ENCODE assay signal across 11 cellular contexts in genomic region chr5:147484708-147485020, GRCh38. TPM values are rescaled to one million over a fixed set of nuclear protein-coding genes. Genes with fewer than 3 reads are reported as not detected.
DNase-seq lines count a peak whose midpoint lies in the region; TF ChIP-seq lines count a peak whose summit lies in the region.
"Had no signal": no experiment of that assay in that cellular context is flagged by ENCODE, and none has a peak within 500 bp of the region (broad histone marks: within the 10 kb centered on the region; RNA-seq: fewer than 3 reads in every experiment).

No MANE protein-coding gene starts in this region.

- H4K20me1 ChIP-seq in BLaER1 treated with 17β-estradiol and CSF1 and Interleukin-3, amounts not matched to agents 10 nM and 100 nM: no peaks in the 10 kb centered on the region

- TF ChIP-seq POLR2A in sigmoid colon (IDR thresholded peaks at IDR 0.05): no peak

- WGBS in sigmoid colon, 2 donors: 59 to 79% methylated on average over 3 of the region's 3 CpGs

- no peak overlapping the region for H3K4me3 Mint-ChIP-seq in activated CD4-positive, alpha-beta T cell treated with anti-CD3 and anti-CD28 coated beads, Interleukin-2, amount 10 ng/mL, durations not matched to agents 24 days and 14 days
- H3K4me3 Mint-ChIP-seq: activated naive CD8-positive, alpha-beta T cell treated with anti-CD3 and anti-CD28 coated beads, Interleukin-2, amount 10 ng/mL, durations not matched to agents 7 days and 5 days; CD4-positive, CD25-positive, alpha-beta regulatory T cell; naive thymus-derived CD4-positive, alpha-beta T cell had no signal

- H3K9me3 ChIP-seq in BLaER1 treated with 17β-estradiol and CSF1 and Interleukin-3, amounts not matched to agents 10 nM and 100 nM (replicated peaks in 1 of 11): 0 out of 22 replicates have a peak, but pooled peaks cover 0 to 5% (median 0%) of the 10 kb centered on the region in 11 experiments
- H3K9me3 ChIP-seq in SK-N-MC (ENCODE audit: low read depth, low read length) (no peaks in the 10 kb centered on the region), sigmoid colon (no peaks in the 10 kb centered on the region)

- TF ChIP-seq CTCF in foreskin fibroblast (IDR thresholded peaks at IDR 0.05; ENCODE audit: low read depth, low read length): no peak
- no peak for TF ChIP-seq CTCF in sigmoid colon (IDR thresholded peaks at IDR 0.05)

- peak overlapping the region in 1 of 11 experiments; percentile 44; a peak in 2 of 22 replicates for H3K27ac ChIP-seq in BLaER1 treated with 17β-estradiol and CSF1 and Interleukin-3, amounts not matched to agents 10 nM and 100 nM
- H3K27ac ChIP-seq in SK-N-MC (peak overlapping the region; percentile 27; the same call in 1 of the 2 replicates), sigmoid colon (peak overlapping the region; percentile 61 to 84 (median 68))

- DNase-seq in SK-N-MC (ENCODE audit: low read depth, low spot score): no peak
- DNase-seq in foreskin fibroblast: no peak
- DNase-seq in sigmoid colon: no peak
- DNase-seq in activated CD4-positive, alpha-beta T cell treated with anti-CD3 and anti-CD28 coated beads, Interleukin-2, amount 10 ng/mL, durations not matched to agents 24 days and 14 days: no peak
- DNase-seq in activated naive CD4-positive, alpha-beta T cell treated with anti-CD3 and anti-CD28 coated beads, Interleukin-2, amount 50 U/mL, for 16 hours: no peak
- DNase-seq in AG20443 (ENCODE audit: low spot score): no peak
- no peak for DNase-seq in hypothalamus (lab: John Stamatoyannopoulos, UW)
- DNase-seq: activated naive CD8-positive, alpha-beta T cell treated with anti-CD3 and anti-CD28 coated beads, Interleukin-2, amount 10 ng/mL, durations not matched to agents 7 days and 5 days; CD4-positive, CD25-positive, alpha-beta regulatory T cell; naive thymus-derived CD4-positive, alpha-beta T cell had no signal

- H3K4me2 ChIP-seq in BLaER1 treated with 17β-estradiol and CSF1 and Interleukin-3, amounts not matched to agents 10 nM and 100 nM: peak overlapping the region in 8 of 11 experiments; percentile 5 to 69 (median 47); a peak in 12 of 22 replicates

- no peak overlapping the region for H3K9ac ChIP-seq in BLaER1 treated with 17β-estradiol and CSF1 and Interleukin-3, amounts not matched to agents 10 nM and 100 nM
- no peak overlapping the region for H3K9ac ChIP-seq in SK-N-MC (ENCODE audit: insufficient read length)

- no peaks in the 10 kb centered on the region for H3K36me3 Mint-ChIP-seq in activated CD4-positive, alpha-beta T cell treated with anti-CD3 and anti-CD28 coated beads, Interleukin-2, amount 10 ng/mL, durations not matched to agents 24 days and 14 days (ENCODE audit: low read depth)
- H3K36me3 Mint-ChIP-seq: activated naive CD8-positive, alpha-beta T cell treated with anti-CD3 and anti-CD28 coated beads, Interleukin-2, amount 10 ng/mL, durations not matched to agents 7 days and 5 days; CD4-positive, CD25-positive, alpha-beta regulatory T cell; naive thymus-derived CD4-positive, alpha-beta T cell had no signal

- H3K27me3 Mint-ChIP-seq in activated CD4-positive, alpha-beta T cell treated with anti-CD3 and anti-CD28 coated beads, Interleukin-2, amount 10 ng/mL, durations not matched to agents 24 days and 14 days: peaks cover 6% of the 10 kb centered on the region
- H3K27me3 Mint-ChIP-seq: activated naive CD8-positive, alpha-beta T cell treated with anti-CD3 and anti-CD28 coated beads, Interleukin-2, amount 10 ng/mL, durations not matched to agents 7 days and 5 days had no signal

- no peaks in the 10 kb centered on the region for H3K36me3 ChIP-seq in BLaER1 treated with 17β-estradiol and CSF1 and Interleukin-3, amounts not matched to agents 10 nM and 100 nM
- H3K36me3 ChIP-seq in SK-N-MC (ENCODE audit: insufficient read depth, low read length) (no peaks in the 10 kb centered on the region), sigmoid colon (no peaks in the 10 kb centered on the region)

- peaks cover 28 to 47% (median 41%) of the 10 kb centered on the region in 10 experiments for H3K4me1 ChIP-seq in BLaER1 treated with 17β-estradiol and CSF1 and Interleukin-3, amounts not matched to agents 10 nM and 100 nM
- peaks cover 0 to 58% (median 46%) of the 10 kb centered on the region in 4 donors for H3K4me1 ChIP-seq in sigmoid colon

- no peaks in the 10 kb centered on the region for H3K4me1 Mint-ChIP-seq in activated CD4-positive, alpha-beta T cell treated with anti-CD3 and anti-CD28 coated beads, Interleukin-2, amount 10 ng/mL, durations not matched to agents 24 days and 14 days
- H3K4me1 Mint-ChIP-seq: activated naive CD8-positive, alpha-beta T cell treated with anti-CD3 and anti-CD28 coated beads, Interleukin-2, amount 10 ng/mL, durations not matched to agents 7 days and 5 days; CD4-positive, CD25-positive, alpha-beta regulatory T cell had no signal

- intact Hi-C loops in sigmoid colon (cut with DNase I): no loop called here
- intact Hi-C loops in activated CD4-positive, alpha-beta T cell treated with anti-CD3 and anti-CD28 coated beads, Interleukin-2, amount 10 ng/mL, durations not matched to agents 24 days and 14 days (cut with micrococcal nuclease): no loop called here

- TF ChIP-seq EP300 in sigmoid colon (IDR thresholded peaks at IDR 0.05): no peak

- no peaks in the 10 kb centered on the region for H3K9me3 Mint-ChIP-seq in activated CD4-positive, alpha-beta T cell treated with anti-CD3 and anti-CD28 coated beads, Interleukin-2, amount 10 ng/mL, durations not matched to agents 24 days and 14 days
- H3K9me3 Mint-ChIP-seq: activated naive CD8-positive, alpha-beta T cell treated with anti-CD3 and anti-CD28 coated beads, Interleukin-2, amount 10 ng/mL, durations not matched to agents 7 days and 5 days had no signal

- no peak overlapping the region for H3K27ac Mint-ChIP-seq in activated CD4-positive, alpha-beta T cell treated with anti-CD3 and anti-CD28 coated beads, Interleukin-2, amount 10 ng/mL, durations not matched to agents 24 days and 14 days
- H3K27ac Mint-ChIP-seq: activated naive CD8-positive, alpha-beta T cell treated with anti-CD3 and anti-CD28 coated beads, Interleukin-2, amount 10 ng/mL, durations not matched to agents 7 days and 5 days; CD4-positive, CD25-positive, alpha-beta regulatory T cell; naive thymus-derived CD4-positive, alpha-beta T cell had no signal

- peaks cover 0 to 7% (median 0%) of the 10 kb centered on the region in 11 experiments; a peak in 2 of 22 replicates for H3K27me3 ChIP-seq in BLaER1 treated with 17β-estradiol and CSF1 and Interleukin-3, amounts not matched to agents 10 nM and 100 nM
- H3K27me3 ChIP-seq in sigmoid colon: no peaks in the 10 kb centered on the region

- H3K4me3 ChIP-seq in BLaER1 treated with 17β-estradiol and CSF1 and Interleukin-3, amounts not matched to agents 10 nM and 100 nM: no peak overlapping the region
- H3K4me3 ChIP-seq in SK-N-MC (peak overlapping the region; percentile 6; the same call in 1 of the 2 replicates), foreskin fibroblast (ENCODE audit: low read depth in 1 of 2, low read length in 2 of 2) (peak overlapping the region; percentile 6 to 14), sigmoid colon (no peak overlapping the region)

RNA-seq across cellular contexts. Expression of gene DPYSL3, which starts 25.2 kb away (rescaled TPM):
- 100 to 1,000 TPM; 149 to 343 (median 184) TPM for total RNA-seq in sigmoid colon
- 10 to 100 TPM in 2 of 3 donors, 1 to 10 TPM in 1; 4.2 to 48.7 (median 20.4) TPM for polyA plus RNA-seq in sigmoid colon
- 0.14 and 0.40 TPM in 2 replicates for total RNA-seq in activated CD4-positive, alpha-beta T cell treated with anti-CD3 and anti-CD28 coated beads, Interleukin-2, amount 10 ng/mL, durations not matched to agents 24 days and 14 days
- total RNA-seq: activated naive CD8-positive, alpha-beta T cell treated with anti-CD3 and anti-CD28 coated beads, Interleukin-2, amount 10 ng/mL, durations not matched to agents 7 days and 5 days had no signal
- polyA plus RNA-seq: CD4-positive, CD25-positive, alpha-beta regulatory T cell; naive thymus-derived CD4-positive, alpha-beta T cell had no signal

Comparison
In these comparisons a context has a peak if more than half of its experiments do, and no peak if none do; other contexts are left out.
1. H3K4me3 ChIP-seq: peak in SK-N-MC (single experiment) and foreskin fibroblast (2 of 2); none in BLaER1 treated with 17β-estradiol and CSF1 and Interleukin-3, amounts not matched to agents 10 nM and 100 nM (0 of 10) and sigmoid colon (0 of 4).
2. RNA of gene DPYSL3, which starts 25.2 kb away (total RNA-seq): 149 to 343 TPM in sigmoid colon; 0.14 to 0.40 TPM in activated CD4-positive, alpha-beta T cell treated with anti-CD3 and anti-CD28 coated beads, Interleukin-2, amount 10 ng/mL, durations not matched to agents 24 days and 14 days; every median in the first group is over 100 times any median in the second.